8 cellular contexts compared by ENCODE assay signal in the genomic region with DNA sequence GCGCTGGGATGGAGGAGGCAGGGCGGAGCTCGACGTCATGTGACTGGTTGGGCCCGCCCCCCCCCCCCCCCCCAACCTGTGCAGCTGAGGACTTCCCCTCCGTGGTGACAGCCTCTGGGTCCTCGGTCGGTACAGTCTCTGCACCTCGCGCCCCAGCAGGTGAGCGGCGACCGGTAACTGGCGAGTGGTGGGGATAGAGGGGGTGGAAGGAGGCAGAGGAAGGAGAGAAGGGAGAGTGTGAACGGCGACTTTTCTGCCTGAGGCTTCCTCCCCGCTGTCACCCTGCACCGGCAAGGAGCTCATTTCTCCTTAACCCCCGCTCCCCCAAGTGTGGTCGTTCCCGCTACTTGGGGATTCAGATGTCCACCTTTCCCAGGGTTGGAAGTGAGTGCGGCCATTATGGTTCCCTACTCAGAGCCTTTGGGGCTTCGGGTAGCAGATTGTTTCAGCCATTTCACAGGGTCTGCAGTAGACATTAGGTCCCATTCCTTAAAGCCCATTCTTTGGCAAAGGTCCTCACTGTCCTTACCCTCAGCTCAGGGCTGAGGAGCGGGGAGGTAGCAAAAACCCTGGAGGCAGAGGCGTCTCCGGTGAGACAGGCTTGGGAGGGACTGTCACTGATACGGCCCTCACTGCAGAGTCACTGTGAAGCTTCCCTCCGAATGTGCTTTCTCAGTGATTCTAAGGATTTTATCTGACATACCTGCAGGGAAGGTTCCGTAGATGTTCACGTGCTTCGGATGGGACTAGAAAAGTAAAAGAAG. TPM values are rescaled to one million over a fixed set of nuclear protein-coding genes. Genes with fewer than 3 reads are reported as not detected.
DNase-seq lines count a peak whose midpoint lies in the region; ATAC-seq, FAIRE-seq and TF ChIP-seq lines count a peak whose summit lies in the region.

A gene (plus strand): TSS at position 81 of the 764 bp plus-strand sequence. CDS start 31,719 bp downstream, outside the sequence.

- peak within 1 kb of the TSS; percentile 93 for H3K9ac ChIP-seq in neuronal stem cell (ENCODE audit: low read depth, low read length, poor library complexity)

- peak within 1 kb of the TSS; percentile 99 for H3K27ac ChIP-seq in A673 (ENCODE audit: low read depth, low read length, poor library complexity, severe bottlenecking)
- H3K27ac ChIP-seq in OCI-LY7 (ENCODE audit: low read depth, low read length, poor library complexity, severe bottlenecking), result peak within 1 kb of the TSS; percentile 95
- peak within 1 kb of the TSS; percentile 98 for H3K27ac ChIP-seq in neuronal stem cell (replicated peaks; ENCODE audit: low read length)
- peak within 1 kb of the TSS; percentile 99 for H3K27ac ChIP-seq in suprapubic skin

- H2AK5ac ChIP-seq in neuronal stem cell (ENCODE audit: low read depth, low read length), result peak within 1 kb of the TSS; percentile 85

- H3K27me3 ChIP-seq in A673 (replicated peaks; ENCODE audit: insufficient read depth, low read depth, low read length, poor library complexity), result no peaks in the 10 kb centered on the region
- H3K27me3 ChIP-seq in neuronal stem cell (ENCODE audit: control insufficient read depth in 3 of 3, insufficient read depth in 3 of 3, low read depth in 1 of 3, low read length in 3 of 3), result no peaks in the 10 kb centered on the region
- no peaks in the 10 kb centered on the region for H3K27me3 ChIP-seq in suprapubic skin

- H3K9me3 ChIP-seq in A673 (ENCODE audit: low read depth, low read length, poor library complexity, severe bottlenecking) (no peaks in the 10 kb centered on the region), OCI-LY7 (ENCODE audit: low read length) (no peaks in the 10 kb centered on the region), neuronal stem cell (replicated peaks in 1 of 2; ENCODE audit: control insufficient read depth in 2 of 2, insufficient read depth in 1 of 2, low read depth in 1 of 2, low read length in 2 of 2) (no peaks in the 10 kb centered on the region), suprapubic skin (no peaks in the 10 kb centered on the region)

- H3K79me2 ChIP-seq in OCI-LY7 (ENCODE audit: insufficient read depth, low read depth, low read length), result peaks cover 83% of the 10 kb centered on the region

- H3K4me2 ChIP-seq in OCI-LY7 (ENCODE audit: low read length) (peak within 1 kb of the TSS; percentile 100), neuronal stem cell (ENCODE audit: insufficient read depth, low read length, poor library complexity, severe bottlenecking) (peak within 1 kb of the TSS; percentile 84)

- peaks cover 4% of the 10 kb centered on the region for H3K27me3 Mint-ChIP-seq in activated T-helper 1 cell treated with anti-CD3 and anti-CD28 coated beads, Interleukin-12 subunit alpha, Interleukin-12 subunit beta, Interleukin-2, Interleukin-4 antibody, amounts not matched to agents 30 ng/mL and 10 ng/mL and 1 ng/mL, durations not matched to agents 14 hours and 24 hours and 36 hours (ENCODE audit: insufficient read depth)

- no peak within 1 kb of the TSS for H2BK120ac ChIP-seq in neuronal stem cell (ENCODE audit: low read depth, low read length)

- no peak within 1 kb of the TSS for H4K91ac ChIP-seq in neuronal stem cell (ENCODE audit: low read depth, low read length, poor library complexity)

- TF ChIP-seq POLR2A in suprapubic skin (IDR thresholded peaks at IDR 0.05), result no peak

- H2AFZ ChIP-seq in OCI-LY7 (ENCODE audit: low read length), result peak within 1 kb of the TSS; percentile 98
- H2AFZ ChIP-seq in neuronal stem cell (ENCODE audit: low read length), result peak within 1 kb of the TSS; percentile 98

- peak within 1 kb of the TSS; percentile 77 for H3K4ac ChIP-seq in neuronal stem cell (ENCODE audit: low read length)

- DNase-seq in A673 (ENCODE audit: low spot score), result peak; percentile 21
- peak; percentile 60 for DNase-seq in GM18507 (ENCODE audit: extremely low spot score, insufficient read length, low read depth)
- peak; percentile 85 for DNase-seq in OCI-LY7 (ENCODE audit: low spot score)
- peak; percentile 64 for DNase-seq in activated T-helper 1 cell treated with anti-CD3 and anti-CD28 coated beads, Interleukin-12 subunit alpha, Interleukin-12 subunit beta, Interleukin-2, Interleukin-4 antibody, amounts not matched to agents 30 ng/mL and 10 ng/mL and 1 ng/mL, durations not matched to agents 14 hours and 24 hours and 36 hours (ENCODE audit: low spot score)
- no peak for DNase-seq in fibroblast of pulmonary artery (ENCODE audit: low read depth)
- peak; percentile 52 for DNase-seq in neuronal stem cell (ENCODE audit: low spot score)
- peak; percentile 85 to 86 for DNase-seq in suprapubic skin (ENCODE audit: low spot score in 2 of 2)

- H3K9me2 ChIP-seq in OCI-LY7 (ENCODE audit: insufficient read depth, low read length), result no peaks in the 10 kb centered on the region

- no peak within 1 kb of the TSS for H2BK12ac ChIP-seq in neuronal stem cell (ENCODE audit: low read length)

- peak within 1 kb of the TSS; percentile 25 for H3K14ac ChIP-seq in neuronal stem cell (ENCODE audit: low read length)

- H3K4me3 ChIP-seq in A673 (ENCODE audit: low read depth, low read length, poor library complexity, severe bottlenecking) (peak within 1 kb of the TSS; percentile 84), OCI-LY7 (ENCODE audit: low read depth, low read length, poor library complexity, severe bottlenecking) (peak within 1 kb of the TSS; percentile 83), fibroblast of pulmonary artery (replicated peaks; ENCODE audit: low read depth, low read length) (peak within 1 kb of the TSS; percentile 97), neuronal stem cell (ENCODE audit: low read length in 2 of 2) (peak within 1 kb of the TSS; percentile 91 to 97), suprapubic skin (peak within 1 kb of the TSS; percentile 95)

- H3K27ac Mint-ChIP-seq in activated T-helper 1 cell treated with anti-CD3 and anti-CD28 coated beads, Interleukin-12 subunit alpha, Interleukin-12 subunit beta, Interleukin-2, Interleukin-4 antibody, amounts not matched to agents 30 ng/mL and 10 ng/mL and 1 ng/mL, durations not matched to agents 14 hours and 24 hours and 36 hours, result peak within 1 kb of the TSS; percentile 100

- H2BK15ac ChIP-seq in neuronal stem cell (ENCODE audit: low read length), result peak within 1 kb of the TSS; percentile 27

- FAIRE-seq in GM18507 (lab: Jason Lieb, UNC), result no peak

- H4K20me1 ChIP-seq in OCI-LY7 (ENCODE audit: insufficient read depth, low read length), result peaks cover 29% of the 10 kb centered on the region

- no peaks in the 10 kb centered on the region for H3K9me3 Mint-ChIP-seq in activated T-helper 1 cell treated with anti-CD3 and anti-CD28 coated beads, Interleukin-12 subunit alpha, Interleukin-12 subunit beta, Interleukin-2, Interleukin-4 antibody, amounts not matched to agents 30 ng/mL and 10 ng/mL and 1 ng/mL, durations not matched to agents 14 hours and 24 hours and 36 hours

- peaks cover 33% of the 10 kb centered on the region for H3K4me1 ChIP-seq in A673 (ENCODE audit: insufficient read depth, low read length, poor library complexity, severe bottlenecking)
- H3K4me1 ChIP-seq in OCI-LY7 (ENCODE audit: insufficient read depth, low read length, poor library complexity, severe bottlenecking), result peaks cover 47% of the 10 kb centered on the region
- peaks cover 4 to 25% of the 10 kb centered on the region in 2 donors for H3K4me1 ChIP-seq in neuronal stem cell (ENCODE audit: control insufficient read depth in 2 of 2, insufficient read depth in 1 of 2, low read depth in 1 of 2, low read length in 2 of 2)
- peaks cover 56% of the 10 kb centered on the region for H3K4me1 ChIP-seq in suprapubic skin

- peak within 1 kb of the TSS; percentile 96 for H3K18ac ChIP-seq in neuronal stem cell (ENCODE audit: low read length)

- H3K4me3 Mint-ChIP-seq in activated T-helper 1 cell treated with anti-CD3 and anti-CD28 coated beads, Interleukin-12 subunit alpha, Interleukin-12 subunit beta, Interleukin-2, Interleukin-4 antibody, amounts not matched to agents 30 ng/mL and 10 ng/mL and 1 ng/mL, durations not matched to agents 14 hours and 24 hours and 36 hours, result peak within 1 kb of the TSS; percentile 99

- WGBS in neuronal stem cell (ENCODE audit: extremely low coverage in 2 of 2, insufficient read length in 2 of 2, insufficient replicate concordance in 1 of 2), 2 donors, result no CpG with 5 or more reads among the region's 31 CpGs
- 0% methylated on average over 23 of the region's 31 CpGs for WGBS in suprapubic skin

- BruUV-seq in A673 (replicated peaks; lab: Mats Ljungman, UMichigan) (TSS peak; percentile 46), OCI-LY7 (replicated peaks; lab: Mats Ljungman, UMichigan) (no TSS peak)

- CTCF ChIA-PET in A673 (lab: Charles Lee), result interaction anchor here (0.8 to 1.3 kb wide), 2 partner anchors 11 to 18 kb away, joined by 3 to 4 read pairs; no protein-coding TSS in a partner anchor
- CTCF ChIA-PET in OCI-LY7 (lab: Charles Lee; ENCODE audit: unreplicated experiment), result interaction anchor here (1.1 to 1.9 kb wide), 3 partner anchors 9 to 92 kb away, joined by 3 to 6 read pairs (median 5); a partner anchor contains a TSS

- peak; percentile 38 for ATAC-seq in HG02981 (IDR thresholded peaks at IDR 0.05; ENCODE audit: unreplicated experiment)

- no peak for TF ChIP-seq EP300 in suprapubic skin (IDR thresholded peaks at IDR 0.05)

- intact Hi-C loops in A673 (cut with micrococcal nuclease; ENCODE audit: unreplicated experiment) (loop anchor here (5.0 to 10.0 kb wide), 2 partner anchors 35 to 308 kb away; a partner anchor contains a TSS), OCI-LY7 (cut with micrococcal nuclease; ENCODE audit: unreplicated experiment) (loop anchor here (1.0 to 5.0 kb wide), 7 partner anchors 86 to 728 kb away; a partner anchor contains a TSS)
- intact Hi-C loops in activated T-helper 1 cell treated with anti-CD3 and anti-CD28 coated beads, Interleukin-12 subunit alpha, Interleukin-12 subunit beta, Interleukin-2, Interleukin-4 antibody, amounts not matched to agents 30 ng/mL and 10 ng/mL and 1 ng/mL, durations not matched to agents 14 hours and 24 hours and 36 hours (cut with micrococcal nuclease), result loop anchor here (1.0 to 10.0 kb wide), 11 partner anchors 35 to 1072 kb away; a partner anchor contains a TSS

- peaks cover 9% of the 10 kb centered on the region for H3K36me3 Mint-ChIP-seq in activated T-helper 1 cell treated with anti-CD3 and anti-CD28 coated beads, Interleukin-12 subunit alpha, Interleukin-12 subunit beta, Interleukin-2, Interleukin-4 antibody, amounts not matched to agents 30 ng/mL and 10 ng/mL and 1 ng/mL, durations not matched to agents 14 hours and 24 hours and 36 hours (ENCODE audit: low read depth)

- POLR2A ChIA-PET in A673 (lab: Charles Lee; ENCODE audit: low non-redundant PET), result interaction anchor here (0.5 kb wide), 2 partner anchors 26 to 662 kb away, joined by 3 to 4 read pairs; no protein-coding TSS in a partner anchor
- POLR2A ChIA-PET in OCI-LY7 (lab: Charles Lee), result interaction anchor here (0.5 to 1.7 kb wide), 17 partner anchors 7 to 867 kb away, joined by 3 to 7 read pairs (median 4); a partner anchor contains a TSS

- peak within 1 kb of the TSS; percentile 96 for H3K23ac ChIP-seq in neuronal stem cell (ENCODE audit: low read depth, low read length, poor library complexity)

- peak within 1 kb of the TSS; percentile 71 for H2BK5ac ChIP-seq in neuronal stem cell (ENCODE audit: low read length)

- TF ChIP-seq CTCF in A673 (conservative IDR thresholded peaks at IDR 0.05; ENCODE audit: low read depth, low read length) (no peak), OCI-LY7 (conservative IDR thresholded peaks at IDR 0.05; ENCODE audit: low read length) (no peak), fibroblast of pulmonary artery (IDR thresholded peaks at IDR 0.05; ENCODE audit: low read length, missing control alignments) (no peak), suprapubic skin (IDR thresholded peaks at IDR 0.05) (no peak)

- peaks cover 69% of the 10 kb centered on the region for H3K4me1 Mint-ChIP-seq in activated T-helper 1 cell treated with anti-CD3 and anti-CD28 coated beads, Interleukin-12 subunit alpha, Interleukin-12 subunit beta, Interleukin-2, Interleukin-4 antibody, amounts not matched to agents 30 ng/mL and 10 ng/mL and 1 ng/mL, durations not matched to agents 14 hours and 24 hours and 36 hours (ENCODE audit: low read depth)

- H4K8ac ChIP-seq in neuronal stem cell (ENCODE audit: low read depth, low read length), result no peak within 1 kb of the TSS

- peaks cover 7% of the 10 kb centered on the region for H3K79me1 ChIP-seq in neuronal stem cell (ENCODE audit: low read depth, low read length)

- H3K36me3 ChIP-seq in A673 (ENCODE audit: insufficient read depth, low read length, poor library complexity, severe bottlenecking) (no peaks in the 10 kb centered on the region), OCI-LY7 (ENCODE audit: insufficient read depth, low read length) (peaks cover 29% of the 10 kb centered on the region), neuronal stem cell (replicated peaks in 1 of 2; ENCODE audit: control insufficient read depth in 2 of 2, insufficient read depth in 2 of 2, low read length in 2 of 2) (peaks cover 0 to 21% of the 10 kb centered on the region in 2 donors), suprapubic skin (no peaks in the 10 kb centered on the region)

RNA-seq across cellular contexts. Expression of the gene that starts here (rescaled TPM):
- total RNA-seq in A673 (2021), result 69.3 and 69.4 TPM in 2 replicates
- 22.1 and 26.5 TPM in 2 replicates for total RNA-seq in OCI-LY7 (2014; rRNA removed; shearing (Covaris generic))
- 63.2 and 77.3 TPM in 2 replicates for total RNA-seq in OCI-LY7 (2022)
- total RNA-seq in activated T-helper 1 cell treated with anti-CD3 and anti-CD28 coated beads, Interleukin-12 subunit alpha, Interleukin-12 subunit beta, Interleukin-2, Interleukin-4 antibody, amounts not matched to agents 30 ng/mL and 10 ng/mL and 1 ng/mL, durations not matched to agents 14 hours and 24 hours and 36 hours, result 39.1 and 40.0 TPM in 2 replicates
- polyA plus RNA-seq in neuronal stem cell (2013, experiment 1 of 2), result 25.0 TPM
- polyA plus RNA-seq in neuronal stem cell (2013, experiment 2 of 2), result 25.5 TPM
- total RNA-seq in suprapubic skin, result 10 to 100 TPM; 43.5 to 63.5 (median 58.7) TPM
